Comparison of ENCODE assay signal across 12 cellular contexts in the genomic region with DNA sequence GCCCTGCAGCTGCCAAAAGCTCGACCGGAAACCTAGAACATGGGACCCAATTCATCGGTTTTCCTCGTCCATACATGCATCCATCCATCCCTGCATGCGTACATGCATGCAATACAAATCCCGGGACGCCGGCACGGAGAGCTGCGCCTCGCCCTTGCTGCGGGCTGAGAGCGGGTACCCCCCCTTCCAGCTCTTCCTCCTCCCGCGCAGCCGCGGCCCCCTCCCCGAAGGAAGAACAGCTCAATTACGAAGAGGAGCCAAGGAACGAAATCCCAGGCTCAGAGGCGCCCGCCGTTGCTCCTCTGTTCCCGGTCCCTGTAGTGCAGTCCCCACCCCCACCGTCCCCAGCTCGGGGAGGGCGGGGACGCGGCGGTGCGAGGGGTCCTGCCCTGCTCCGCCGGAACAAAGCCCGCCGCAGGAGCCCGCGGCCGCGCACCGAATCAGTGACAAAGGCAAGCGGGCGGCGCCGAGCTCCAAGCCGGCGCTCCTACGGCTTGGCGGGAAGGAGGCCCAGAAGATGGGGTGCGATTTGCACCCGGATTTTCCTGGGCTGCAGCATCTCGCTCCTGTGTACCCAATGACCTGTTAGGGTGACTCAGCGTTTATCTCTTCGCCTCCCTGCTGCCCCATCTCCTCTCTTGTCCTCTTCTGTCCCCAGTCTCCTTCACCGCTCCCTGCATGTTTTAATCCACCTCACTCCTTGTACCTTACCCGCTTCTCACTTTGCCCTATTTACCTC. TPM values are rescaled to one million over a fixed set of nuclear protein-coding genes. Genes with fewer than 3 reads are reported as not detected.
A peak's percentile ranks its signal among the peaks of the same experiment; 100 is the strongest.
DNase-seq lines count a peak whose midpoint lies in the region; ATAC-seq lines count a peak whose summit lies in the region.
"Had no signal": no experiment of that assay in that cellular context is flagged by ENCODE, and none has a peak within 500 bp of the region (broad histone marks: within the 10 kb centered on the region; RNA-seq: fewer than 3 reads in every experiment).

No MANE protein-coding gene starts in this region.

- H3K27ac ChIP-seq in iPS-20b (ENCODE audit: low read length): no peak overlapping the region

- no peak overlapping the region for H3K27ac Mint-ChIP-seq in activated CD4-positive, alpha-beta T cell treated with anti-CD3 and anti-CD28 coated beads, Interleukin-2, amount 10 ng/mL, durations not matched to agents 7 days and 5 days
- H3K27ac Mint-ChIP-seq in T-cell: peak overlapping the region in 1 of 2 donors; percentile 6
- H3K27ac Mint-ChIP-seq: activated naive CD4-positive, alpha-beta T cell treated with anti-CD3 and anti-CD28 coated beads, Interleukin-2, amount 50 U/mL, for 24 hours; CD4-positive, CD25-positive, alpha-beta regulatory T cell had no signal

- H3K4me1 ChIP-seq in iPS-20b (ENCODE audit: insufficient read depth, low read length): peaks cover 34% of the 10 kb centered on the region

- peaks cover 100% of the 10 kb centered on the region for H3K27me3 ChIP-seq in iPS-20b (ENCODE audit: insufficient read depth, low read length)

- H3K9ac ChIP-seq in iPS-20b (ENCODE audit: low read depth, low read length): peak overlapping the region; percentile 65; the same call in 1 of the 2 replicates

- no peaks in the 10 kb centered on the region for H3K9me3 Mint-ChIP-seq in activated CD4-positive, alpha-beta T cell treated with anti-CD3 and anti-CD28 coated beads, Interleukin-2, amount 10 ng/mL, durations not matched to agents 7 days and 5 days
- H3K9me3 Mint-ChIP-seq in T-cell: no peaks in the 10 kb centered on the region
- H3K9me3 Mint-ChIP-seq: activated naive CD4-positive, alpha-beta T cell treated with anti-CD3 and anti-CD28 coated beads, Interleukin-2, amount 50 U/mL, for 24 hours had no signal

- H3K4me3 Mint-ChIP-seq in activated CD4-positive, alpha-beta T cell treated with anti-CD3 and anti-CD28 coated beads, Interleukin-2, amount 10 ng/mL, durations not matched to agents 7 days and 5 days: peak overlapping the region; percentile 2
- H3K4me3 Mint-ChIP-seq in T-cell: peak overlapping the region in 2 of 3 donors; percentile 1 to 73

- peaks cover 78% of the 10 kb centered on the region for H3K27me3 Mint-ChIP-seq in activated CD4-positive, alpha-beta T cell treated with anti-CD3 and anti-CD28 coated beads, Interleukin-2, amount 10 ng/mL, durations not matched to agents 7 days and 5 days
- peaks cover 62 to 72% of the 10 kb centered on the region in 2 donors for H3K27me3 Mint-ChIP-seq in T-cell

- POLR2A ChIA-PET in activated CD4-positive, alpha-beta T cell treated with anti-CD3 and anti-CD28 coated beads, Interleukin-2, amount 10 ng/mL, durations not matched to agents 7 days and 5 days (lab: Charles Lee): no interaction called here
- POLR2A ChIA-PET in T-cell (lab: Charles Lee): no interaction called here

- H3K9me3 ChIP-seq in iPS-20b (ENCODE audit: insufficient read depth, low read depth, low read length): no peaks in the 10 kb centered on the region

- no peak for DNase-seq in activated CD4-positive, alpha-beta T cell treated with anti-CD3 and anti-CD28 coated beads, Interleukin-2, amount 10 ng/mL, durations not matched to agents 7 days and 5 days
- no peak for DNase-seq in activated CD4-positive, alpha-beta T cell treated with anti-CD3 and anti-CD28 coated beads, Interleukin-2, amount 50 U/mL, for 1 hour
- DNase-seq in T-cell (no peak), skeletal muscle cell (ENCODE audit: low read depth) (no peak), KG1 (lab: John Stamatoyannopoulos, UW) (no peak), SKM-1 treated with dmso at 0.1 percent for 144 hours (lab: John Stamatoyannopoulos, UW; ENCODE audit: unreplicated experiment) (no peak), HuH-7 (ENCODE audit: low spot score) (no peak)
- DNase-seq: CD4-positive, CD25-positive, alpha-beta regulatory T cell; kidney glomerular epithelial cell; SIG-M5 had no signal

- peak in 1 of 4 experiments; percentile 27 for ATAC-seq in T-cell (replicated peaks in 1 of 4)

- peak overlapping the region; percentile 62 for H3K4me3 ChIP-seq in iPS-20b (ENCODE audit: low read length)
- H3K4me3 ChIP-seq in skeletal muscle cell (ENCODE audit: low read depth, low read length): peak overlapping the region; percentile 35

- H3K36me3 ChIP-seq in iPS-20b (ENCODE audit: insufficient read depth, low read depth, low read length): no peaks in the 10 kb centered on the region

- peaks cover 8% of the 10 kb centered on the region for H3K4me1 Mint-ChIP-seq in activated CD4-positive, alpha-beta T cell treated with anti-CD3 and anti-CD28 coated beads, Interleukin-2, amount 10 ng/mL, durations not matched to agents 7 days and 5 days
- H3K4me1 Mint-ChIP-seq in T-cell: peaks cover 10 to 14% (median 13%) of the 10 kb centered on the region in 3 donors

- H3K36me3 Mint-ChIP-seq in activated CD4-positive, alpha-beta T cell treated with anti-CD3 and anti-CD28 coated beads, Interleukin-2, amount 10 ng/mL, durations not matched to agents 7 days and 5 days (ENCODE audit: low read depth): peaks cover 3% of the 10 kb centered on the region
- H3K36me3 Mint-ChIP-seq in T-cell: no peaks in the 10 kb centered on the region
- H3K36me3 Mint-ChIP-seq: activated naive CD4-positive, alpha-beta T cell treated with anti-CD3 and anti-CD28 coated beads, Interleukin-2, amount 50 U/mL, for 24 hours; CD4-positive, CD25-positive, alpha-beta regulatory T cell had no signal

- CTCF ChIA-PET in activated CD4-positive, alpha-beta T cell treated with anti-CD3 and anti-CD28 coated beads, Interleukin-2, amount 10 ng/mL, durations not matched to agents 7 days and 5 days (lab: Charles Lee): interaction anchor here (0.9 to 1.1 kb wide), 2 partner anchors 8 to 16 kb away, joined by 3 read pairs; no protein-coding TSS in a partner anchor
- CTCF ChIA-PET in T-cell (lab: Charles Lee): no interaction called here

RNA-seq across cellular contexts. Expression of a gene that starts 8.9 kb away (rescaled TPM):
- not detected for total RNA-seq in activated CD4-positive, alpha-beta T cell treated with anti-CD3 and anti-CD28 coated beads, Interleukin-2, amount 10 ng/mL, durations not matched to agents 7 days and 5 days
- not detected for total RNA-seq in T-cell
- total RNA-seq: CD4-positive, CD25-positive, alpha-beta regulatory T cell had no signal
